Comparison of ENCODE assay signal across 9 cellular contexts in the genomic region with DNA sequence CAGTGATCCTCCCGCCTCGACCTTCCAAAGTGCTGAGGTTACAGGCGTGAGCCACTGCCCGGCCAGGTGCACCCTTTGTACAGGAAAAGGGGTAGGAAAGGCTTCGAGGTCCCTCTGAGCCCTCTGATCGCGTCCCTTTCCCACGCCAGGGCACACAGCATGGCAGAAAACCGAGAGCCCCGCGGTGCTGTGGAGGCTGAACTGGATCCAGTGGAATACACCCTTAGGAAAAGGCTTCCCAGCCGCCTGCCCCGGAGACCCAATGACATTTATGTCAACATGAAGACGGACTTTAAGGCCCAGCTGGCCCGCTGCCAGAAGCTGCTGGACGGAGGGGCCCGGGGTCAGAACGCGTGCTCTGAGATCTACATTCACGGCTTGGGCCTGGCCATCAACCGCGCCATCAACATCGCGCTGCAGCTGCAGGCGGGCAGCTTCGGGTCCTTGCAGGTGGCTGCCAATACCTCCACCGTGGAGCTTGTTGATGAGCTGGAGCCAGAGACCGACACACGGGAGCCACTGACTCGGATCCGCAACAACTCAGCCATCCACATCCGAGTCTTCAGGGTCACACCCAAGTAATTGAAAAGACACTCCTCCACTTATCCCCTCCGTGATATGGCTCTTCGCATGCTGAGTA. TPM values are rescaled to one million over a fixed set of nuclear protein-coding genes. Genes with fewer than 3 reads are reported as not detected.
DNase-seq lines count a peak whose midpoint lies in the region; ATAC-seq and TF ChIP-seq lines count a peak whose summit lies in the region.
"Had no signal": no experiment of that assay in that cellular context is flagged by ENCODE, and none has a peak within 500 bp of the region (broad histone marks: within the 10 kb centered on the region; RNA-seq: fewer than 3 reads in every experiment).

No MANE protein-coding gene starts in this region.

- H3K4me3 ChIP-seq in GM12865 (ENCODE audit: low read depth, low read length) = peak overlapping the region; percentile 97
- H3K4me3 ChIP-seq in SJSA1 = peak overlapping the region; percentile 87
- H3K4me3 ChIP-seq in fibroblast of villous mesenchyme (ENCODE audit: low read depth, low read length) = peak overlapping the region; percentile 91
- H3K4me3 ChIP-seq in rectal smooth muscle tissue (ENCODE audit: low read length) = peak overlapping the region; percentile 94

- peaks cover 17% of the 10 kb centered on the region for H3K4me1 ChIP-seq in SJSA1 (replicated peaks)
- H3K4me1 ChIP-seq in rectal smooth muscle tissue (ENCODE audit: control insufficient read depth, insufficient read depth, low read length) = peaks cover 9% of the 10 kb centered on the region

- H3K36me3 ChIP-seq in SJSA1 = peaks cover 19% of the 10 kb centered on the region
- no peaks in the 10 kb centered on the region for H3K36me3 ChIP-seq in rectal smooth muscle tissue (ENCODE audit: control insufficient read depth, insufficient read depth, low read length)

- ATAC-seq in GM18867 (IDR thresholded peaks at IDR 0.05; ENCODE audit: unreplicated experiment) (no peak), HG03521 (IDR thresholded peaks at IDR 0.05; ENCODE audit: unreplicated experiment) (no peak), HG03039 (IDR thresholded peaks at IDR 0.05; ENCODE audit: unreplicated experiment) (no peak)

- H3K9ac ChIP-seq in rectal smooth muscle tissue (ENCODE audit: low read length) = peak overlapping the region; percentile 78

- no peak for DNase-seq in GM12865 (ENCODE audit: low read depth)
- peak in 1 of 2 experiments; percentile 41 for DNase-seq in SJSA1 (ENCODE audit: low read depth in 1 of 2, low spot score in 2 of 2)
- no peak for DNase-seq in fibroblast of villous mesenchyme (ENCODE audit: low read depth)
- DNase-seq in NCI-H345 treated with DMSO at 0.1 percent for 48 hours (lab: John Stamatoyannopoulos, UW; ENCODE audit: unreplicated experiment) = no peak

- H3K27me3 ChIP-seq in SJSA1 (replicated peaks) (peaks cover 6% of the 10 kb centered on the region), rectal smooth muscle tissue (ENCODE audit: control insufficient read depth, insufficient read depth, low read length) (no peaks in the 10 kb centered on the region)

- TF ChIP-seq CTCF in GM12865 (IDR thresholded peaks at IDR 0.05; ENCODE audit: insufficient read depth, low read depth, low read length, missing control alignments) (no peak), fibroblast of villous mesenchyme (IDR thresholded peaks at IDR 0.05; ENCODE audit: insufficient read depth, low read depth, low read length) (no peak)

- H3K9me3 ChIP-seq in SJSA1 (replicated peaks) = no peaks in the 10 kb centered on the region

- H3K27ac ChIP-seq in SJSA1 (peak overlapping the region; percentile 60; the same call in 1 of the 2 replicates), rectal smooth muscle tissue (ENCODE audit: low read depth, low read length) (peak overlapping the region; percentile 85)

RNA-seq across cellular contexts. Expression of a gene that starts 0.9 kb away (rescaled TPM):
- 56.0 and 72.0 TPM in 2 replicates for total RNA-seq in SJSA1 (2014; rRNA removed; shearing (Covaris generic))
- 34.1 and 46.7 TPM in 2 replicates for total RNA-seq in fibroblast of villous mesenchyme

RNA-seq across cellular contexts. Expression of a gene that starts 12.7 kb away (rescaled TPM):
- total RNA-seq in SJSA1 (2014; rRNA removed; shearing (Covaris generic)) = 9.9 and 15.5 TPM in 2 replicates
- total RNA-seq in fibroblast of villous mesenchyme = 15.5 and 19.6 TPM in 2 replicates

RNA-seq across cellular contexts. Expression of a gene that starts 13.5 kb away (rescaled TPM):
- total RNA-seq in SJSA1 (2014; rRNA removed; shearing (Covaris generic)) = not detected in 2 replicates
- total RNA-seq in fibroblast of villous mesenchyme = not detected in 2 replicates
- total RNA-seq: M059J had no signal

RNA-seq across cellular contexts. Expression of a gene that starts 26.6 kb away (rescaled TPM):
- total RNA-seq in SJSA1 (2014; rRNA removed; shearing (Covaris generic)) = not detected in 2 replicates
- total RNA-seq in fibroblast of villous mesenchyme = not detected in 2 replicates
- total RNA-seq: M059J had no signal

RNA-seq across cellular contexts. Expression of a gene that starts 33.3 kb away (rescaled TPM):
- total RNA-seq in SJSA1 (2014; rRNA removed; shearing (Covaris generic)) = 63.4 and 70.6 TPM in 2 replicates
- 88.1 and 97.9 TPM in 2 replicates for total RNA-seq in fibroblast of villous mesenchyme
